ENCODE assay signal across 29 cellular contexts in genomic region chr7:51306761-51307160, GRCh38. TPM values are rescaled to one million over a fixed set of nuclear protein-coding genes. Genes with fewer than 3 reads are reported as not detected.
"Had no signal": no experiment of that assay in that cellular context is flagged by ENCODE, and none has a peak within 500 bp of the region (broad histone marks: within the 10 kb centered on the region; RNA-seq: fewer than 3 reads in every experiment).

No MANE protein-coding gene starts in this region.

- FAIRE-seq: colon, endothelial cell of umbilical vein, islet of Langerhans had no signal

- ATAC-seq: heart left ventricle; left lobe of liver; naive thymus-derived CD4-positive, alpha-beta T cell; sciatic nerve; stimulated activated memory B cell treated with anti-CD40 and anti-IgM and Interleukin-4, amounts not matched to agents 10 μg/mL and 1 μg/mL and 100 μg/mL, for 72 hours had no signal

- H3K27ac ChIP-seq: neutrophil, spleen, stomach, suprapubic skin, tibial artery, upper lobe of left lung, uterus had no signal

- H3K4me3 Mint-ChIP-seq: dendritic cell treated with granulocyte-macrophage colony-stimulating factor and Interleukin-4, amounts not matched to agents 40 ng/mL and 50 ng/mL, for 4 days; endodermal cell; naive thymus-derived CD4-positive, alpha-beta T cell; nephron progenitor cell; stimulated activated memory B cell treated with anti-CD40 and anti-IgM and Interleukin-4, amounts not matched to agents 10 μg/mL and 1 μg/mL and 100 μg/mL, for 72 hours had no signal

- H3K27me3 ChIP-seq: heart left ventricle, stomach, suprapubic skin, upper lobe of left lung, uterus had no signal

- H3K4me1 ChIP-seq: spleen, uterus had no signal

- H3K4me3 ChIP-seq: heart left ventricle, spleen, stomach, suprapubic skin, tibial artery, upper lobe of left lung, uterus had no signal

- DNase-seq: effector CD4-positive, alpha-beta T cell; erythroblast; foreskin melanocyte; heart left ventricle; hippocampal formation; kidney glomerular epithelial cell; mammary epithelial cell; naive thymus-derived CD4-positive, alpha-beta T cell; nephron progenitor cell; spleen; stimulated activated CD4-positive, alpha-beta T cell treated with anti-CD3 and anti-CD28 coated beads, Interleukin-15, amount 100 ng/mL, for 24 hours; stimulated activated CD4-positive, alpha-beta T cell treated with anti-CD3 and anti-CD28 coated beads, Interleukin-1b, Interleukin-23, amount 100 ng/mL, for 48 hours; stimulated activated CD4-positive, alpha-beta T cell treated with anti-CD3 and anti-CD28 coated beads, Interleukin-4, amount 100 ng/mL, for 24 hours; stomach; tibial artery; upper lobe of left lung; uterus had no signal

- H3K36me3 Mint-ChIP-seq: naive thymus-derived CD4-positive, alpha-beta T cell; stimulated activated memory B cell treated with anti-CD40 and anti-IgM and Interleukin-4, amounts not matched to agents 10 μg/mL and 1 μg/mL and 100 μg/mL, for 72 hours had no signal

- H3K9me3 Mint-ChIP-seq: dendritic cell treated with granulocyte-macrophage colony-stimulating factor and Interleukin-4, amounts not matched to agents 40 ng/mL and 50 ng/mL, for 4 days; endodermal cell; naive thymus-derived CD4-positive, alpha-beta T cell; nephron progenitor cell; stimulated activated memory B cell treated with anti-CD40 and anti-IgM and Interleukin-4, amounts not matched to agents 10 μg/mL and 1 μg/mL and 100 μg/mL, for 72 hours had no signal

- H3K27ac Mint-ChIP-seq: dendritic cell treated with granulocyte-macrophage colony-stimulating factor and Interleukin-4, amounts not matched to agents 40 ng/mL and 50 ng/mL, for 4 days; endodermal cell; naive thymus-derived CD4-positive, alpha-beta T cell; nephron progenitor cell; stimulated activated memory B cell treated with anti-CD40 and anti-IgM and Interleukin-4, amounts not matched to agents 10 μg/mL and 1 μg/mL and 100 μg/mL, for 72 hours had no signal

- H3K9me3 ChIP-seq: heart left ventricle, neutrophil, spleen, stomach, suprapubic skin, tibial artery, upper lobe of left lung, uterus had no signal

- H3K4me1 Mint-ChIP-seq: naive thymus-derived CD4-positive, alpha-beta T cell; stimulated activated memory B cell treated with anti-CD40 and anti-IgM and Interleukin-4, amounts not matched to agents 10 μg/mL and 1 μg/mL and 100 μg/mL, for 72 hours had no signal

- H3K36me3 ChIP-seq: heart left ventricle, neutrophil, spleen, stomach, suprapubic skin, tibial artery, upper lobe of left lung, uterus had no signal

RNA-seq across cellular contexts. Expression of gene COBL, which starts 9.8 kb away (rescaled TPM):
- total RNA-seq: glomerular endothelial cell, pulmonary artery endothelial cell had no signal
- polyA plus RNA-seq: endothelial cell of umbilical vein; naive thymus-derived CD4-positive, alpha-beta T cell had no signal
